Comparison of ENCODE assay signal across 17 cellular contexts in genomic region chr4:68734095-68734494, GRCh38.
DNase-seq lines count a peak whose midpoint lies in the region; ATAC-seq and TF ChIP-seq lines count a peak whose summit lies in the region.
"Had no signal": no experiment of that assay in that cellular context is flagged by ENCODE, and none has a peak within 500 bp of the region (broad histone marks: within the 10 kb centered on the region; RNA-seq: fewer than 3 reads in every experiment).

No MANE protein-coding gene starts in this region.

- peak; percentile 58 for ATAC-seq in GM19397 (IDR thresholded peaks at IDR 0.05; ENCODE audit: unreplicated experiment)
- peak; percentile 53 for ATAC-seq in HG02938 (IDR thresholded peaks at IDR 0.05; ENCODE audit: unreplicated experiment)
- ATAC-seq: activated CD8-positive, alpha-beta T cell treated with anti-CD3 and anti-CD28 coated beads, Interleukin-2, amount 10 ng/mL, durations not matched to agents 7 days and 5 days; heart right ventricle; upper lobe of right lung had no signal

- TF ChIP-seq CTCF in 22Rv1 (IDR thresholded peaks at IDR 0.05) (no peak), VCaP (conservative IDR thresholded peaks at IDR 0.05) (no peak), esophagus squamous epithelium (IDR thresholded peaks at IDR 0.05) (no peak)

- H3K27ac ChIP-seq in 22Rv1 (peak overlapping the region; percentile 87), VCaP (peak overlapping the region; percentile 94), esophagus squamous epithelium (no peak overlapping the region)
- H3K27ac ChIP-seq: epithelial cell of prostate, heart right ventricle, RWPE1, upper lobe of right lung had no signal

- H3K4me1 ChIP-seq in esophagus squamous epithelium: no peaks in the 10 kb centered on the region
- H3K4me1 ChIP-seq: heart right ventricle, upper lobe of right lung had no signal

- H3K36me3 ChIP-seq in esophagus squamous epithelium: no peaks in the 10 kb centered on the region
- H3K36me3 ChIP-seq: heart right ventricle, upper lobe of right lung had no signal

- H3K27me3 ChIP-seq in esophagus squamous epithelium: no peaks in the 10 kb centered on the region
- H3K27me3 ChIP-seq: heart right ventricle, upper lobe of right lung had no signal

- intact Hi-C loops in esophagus squamous epithelium (cut with DNase I): no loop called here

- 50 to 63% methylated on average over 1 of the region's 1 CpG for WGBS in esophagus squamous epithelium, 2 donors

- no peak for DNase-seq in DMS153 treated with DMSO at 0.1 percent for 48 hours (lab: John Stamatoyannopoulos, UW; ENCODE audit: unreplicated experiment)
- no peak for DNase-seq in NCI-H146 (lab: John Stamatoyannopoulos, UW)
- DNase-seq in DMS53 (lab: John Stamatoyannopoulos, UW): no peak
- DNase-seq in esophagus squamous epithelium (lab: John Stamatoyannopoulos, UW): no peak
- DNase-seq: activated CD8-positive, alpha-beta T cell treated with anti-CD3 and anti-CD28 coated beads, Interleukin-2, amount 10 ng/mL, durations not matched to agents 7 days and 5 days; activated naive CD4-positive, alpha-beta T cell treated with anti-CD3 and anti-CD28 coated beads, Interleukin-2, amount 50 U/mL, for 16 hours; H7; heart right ventricle; NCI-H446 treated with DMSO at 0.1 percent for 48 hours; occipital lobe; upper lobe of right lung had no signal

- H3K9me3 ChIP-seq in esophagus squamous epithelium: no peaks in the 10 kb centered on the region
- H3K9me3 ChIP-seq: heart right ventricle, upper lobe of right lung had no signal

- TF ChIP-seq POLR2A in esophagus squamous epithelium (IDR thresholded peaks at IDR 0.05): no peak

- H3K4me3 ChIP-seq in esophagus squamous epithelium: no peak overlapping the region
- H3K4me3 ChIP-seq: heart right ventricle, upper lobe of right lung had no signal

Comparison
In these comparisons a context has a peak if more than half of its experiments do, and no peak if none do; other contexts are left out.
1. H3K27ac ChIP-seq: peak in 22Rv1 (single experiment) and VCaP (single experiment); none in esophagus squamous epithelium (0 of 4).